ENCODE assay signal across 12 cellular contexts in genomic region chr12:12466157-12466556, GRCh38.
DNase-seq lines count a peak whose midpoint lies in the region; ATAC-seq and TF ChIP-seq lines count a peak whose summit lies in the region.
"Had no signal": no experiment of that assay in that cellular context is flagged by ENCODE, and none has a peak within 500 bp of the region (broad histone marks: within the 10 kb centered on the region; RNA-seq: fewer than 3 reads in every experiment).

No MANE protein-coding gene starts in this region.

- H3K4me3 ChIP-seq in upper lobe of right lung (no peak overlapping the region), dorsolateral prefrontal cortex (no peak overlapping the region)
- H3K4me3 ChIP-seq: colonic mucosa had no signal

- H3K27ac Mint-ChIP-seq in naive thymus-derived CD8-positive, alpha-beta T cell: peak overlapping the region; percentile 90 to 100 (median 96)

- peaks cover 15% of the 10 kb centered on the region for H3K4me1 ChIP-seq in upper lobe of right lung
- H3K4me1 ChIP-seq: colonic mucosa had no signal

- H3K9me3 ChIP-seq in upper lobe of right lung: no peaks in the 10 kb centered on the region
- H3K9me3 ChIP-seq: colonic mucosa had no signal

- TF ChIP-seq CTCF in upper lobe of right lung (IDR thresholded peaks at IDR 0.05) (no peak), dorsolateral prefrontal cortex (IDR thresholded peaks at IDR 0.05 in 54 of 56, conservative IDR thresholded peaks at IDR 0.05 in 2 of 56; ENCODE audit: low read depth in 1 of 56, partially characterized antibody in 56 of 56) (no peak)

- peaks cover 6 to 26% (median 16%) of the 10 kb centered on the region in 3 donors for H3K36me3 Mint-ChIP-seq in naive thymus-derived CD8-positive, alpha-beta T cell

- H3K27me3 Mint-ChIP-seq in naive thymus-derived CD8-positive, alpha-beta T cell: no peaks in the 10 kb centered on the region

- H3K27me3 ChIP-seq in upper lobe of right lung: no peaks in the 10 kb centered on the region
- H3K27me3 ChIP-seq in dorsolateral prefrontal cortex: no peaks in the 10 kb centered on the region
- H3K27me3 ChIP-seq: colonic mucosa had no signal

- H3K27ac ChIP-seq in upper lobe of right lung (peak overlapping the region; percentile 39), dorsolateral prefrontal cortex (peak overlapping the region in 9 of 59 donors; percentile 62 to 91 (median 83))
- H3K27ac ChIP-seq: colonic mucosa had no signal

- intact Hi-C loops in upper lobe of right lung (cut with DNase I): no loop called here
- intact Hi-C loops in dorsolateral prefrontal cortex (cut with DNase I): no loop called here

- peak; percentile 56 for DNase-seq in stimulated activated CD4-positive, alpha-beta T cell treated with anti-CD3 and anti-CD28 coated beads, Interleukin-1b, Interleukin-23, amount 100 ng/mL, for 48 hours
- DNase-seq in stimulated activated CD4-positive, alpha-beta T cell treated with anti-CD3 and anti-CD28 coated beads, Interleukin-2, amount 100 ng/mL, for 48 hours: no peak
- DNase-seq in activated T-helper 1 cell treated with Interleukin-2 at 50 U/mL for 16 hours (ENCODE audit: low read depth) (peak; percentile 49), upper lobe of right lung (no peak), dorsolateral prefrontal cortex (no peak), AG08396 (ENCODE audit: low spot score) (no peak)
- peak; percentile 23 to 92 (median 74) for DNase-seq in naive thymus-derived CD8-positive, alpha-beta T cell
- DNase-seq in NK-92 treated with Interleukin-12 subunit alpha and Interleukin-12 subunit beta, amount 100 ng/mL, for 24 hours (lab: John Stamatoyannopoulos, UW): no peak
- DNase-seq: colonic mucosa, kidney glomerular epithelial cell, MM.1S, NCI-H69 had no signal

- peak overlapping the region in 9 of 10 donors; percentile 58 to 86 (median 74) for H3K4me3 Mint-ChIP-seq in naive thymus-derived CD8-positive, alpha-beta T cell

- POLR2A ChIA-PET in naive thymus-derived CD8-positive, alpha-beta T cell (lab: Charles Lee): interaction anchor here (0.5 to 4.5 kb wide), 16 partner anchors 9 to 824 kb away, joined by 3 to 44 read pairs (median 4); partner anchors contain the start of genes BORCS5 and LRP6

- H3K4me1 Mint-ChIP-seq in naive thymus-derived CD8-positive, alpha-beta T cell: peaks cover 30 to 68% (median 58%) of the 10 kb centered on the region in 4 donors

- no peaks in the 10 kb centered on the region for H3K9me3 Mint-ChIP-seq in naive thymus-derived CD8-positive, alpha-beta T cell

- peak; percentile 94 to 97 for ATAC-seq in naive thymus-derived CD8-positive, alpha-beta T cell
- no peak for ATAC-seq in upper lobe of right lung

- no peaks in the 10 kb centered on the region for H3K36me3 ChIP-seq in upper lobe of right lung
- H3K36me3 ChIP-seq: colonic mucosa had no signal

Comparison
In these comparisons a context has a peak if more than half of its experiments do, and no peak if none do; other contexts are left out.
1. DNase-seq: peak in stimulated activated CD4-positive, alpha-beta T cell treated with anti-CD3 and anti-CD28 coated beads, Interleukin-1b, Interleukin-23, amount 100 ng/mL, for 48 hours (single experiment), activated T-helper 1 cell treated with Interleukin-2 at 50 U/mL for 16 hours (single experiment) and naive thymus-derived CD8-positive, alpha-beta T cell (10 of 10); none in stimulated activated CD4-positive, alpha-beta T cell treated with anti-CD3 and anti-CD28 coated beads, Interleukin-2, amount 100 ng/mL, for 48 hours (0 of 2), upper lobe of right lung (single experiment), dorsolateral prefrontal cortex (0 of 10), AG08396 (single experiment) and NK-92 treated with Interleukin-12 subunit alpha and Interleukin-12 subunit beta, amount 100 ng/mL, for 24 hours (single experiment).